ENCODE assay signal across 15 cellular contexts in the genomic region with DNA sequence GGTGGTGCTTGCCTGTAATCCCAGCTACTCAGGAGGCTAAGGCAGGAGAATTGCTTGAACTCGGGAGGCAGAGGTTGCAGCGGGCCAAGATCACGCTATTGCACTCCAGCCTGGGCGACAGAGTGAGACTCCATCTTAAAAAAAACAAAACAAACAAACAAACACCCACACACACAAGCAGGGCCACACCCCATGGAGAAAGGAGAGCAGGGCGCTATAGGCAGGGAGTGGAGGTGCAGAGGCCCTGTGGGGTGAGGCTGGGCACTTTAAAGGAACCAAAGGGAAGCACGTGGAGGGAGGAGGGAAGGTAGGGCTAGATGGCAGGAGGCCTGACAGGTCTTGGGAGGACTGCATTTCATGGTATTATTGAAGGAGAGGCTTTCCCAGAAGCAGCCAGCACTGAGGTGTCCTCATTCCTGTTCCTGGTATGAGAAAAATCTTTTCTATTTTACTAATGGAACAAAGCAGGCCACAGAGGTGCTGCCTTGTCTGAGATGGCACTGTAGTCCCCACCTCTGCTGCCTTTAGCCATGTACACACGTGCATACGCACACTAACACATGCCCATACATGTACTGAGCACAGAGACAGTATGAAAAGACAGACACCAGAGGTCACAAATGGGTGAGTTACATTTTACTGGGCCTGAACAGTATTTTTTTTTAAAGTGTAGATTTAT. TPM values are rescaled to one million over a fixed set of nuclear protein-coding genes. Genes with fewer than 3 reads are reported as not detected.
DNase-seq lines count a peak whose midpoint lies in the region; ATAC-seq, FAIRE-seq and TF ChIP-seq lines count a peak whose summit lies in the region.
"Had no signal": no experiment of that assay in that cellular context is flagged by ENCODE, and none has a peak within 500 bp of the region (broad histone marks: within the 10 kb centered on the region; RNA-seq: fewer than 3 reads in every experiment).

No MANE protein-coding gene starts in this region.

- H3K9ac ChIP-seq in astrocyte (ENCODE audit: low read length): no peak overlapping the region
- H3K9ac ChIP-seq in mesenchymal stem cell (ENCODE audit: low read length): no peak overlapping the region
- H3K9ac ChIP-seq: SK-N-SH had no signal

- no peaks in the 10 kb centered on the region for H3K79me1 ChIP-seq in mesenchymal stem cell (replicated peaks; ENCODE audit: low read length, poor library complexity, severe bottlenecking)

- H3K4me3 Mint-ChIP-seq in astrocyte (ENCODE audit: unreplicated experiment): no peak overlapping the region
- H3K4me3 Mint-ChIP-seq: activated naive CD4-positive, alpha-beta T cell treated with anti-CD3 and anti-CD28 coated beads, Interleukin-2, amount 50 U/mL, for 24 hours; naive thymus-derived CD4-positive, alpha-beta T cell had no signal

- 96% methylated on average over 2 of the region's 8 CpGs for WGBS in mesenchymal stem cell

- H2BK5ac ChIP-seq in mesenchymal stem cell (ENCODE audit: low read depth, low read length, poor library complexity, severe bottlenecking): no peak overlapping the region

- H4K91ac ChIP-seq in mesenchymal stem cell (ENCODE audit: low read length): peak overlapping the region; percentile 3

- no peak overlapping the region for H4K8ac ChIP-seq in mesenchymal stem cell (ENCODE audit: low read length)

- no peak for TF ChIP-seq CTCF in AG04450 (IDR thresholded peaks at IDR 0.05; ENCODE audit: low read depth, low read length)
- TF ChIP-seq CTCF in HEK293 (tag by site-specific recombination; IDR thresholded peaks at IDR 0.05): no peak
- no peak for TF ChIP-seq CTCF in astrocyte (IDR thresholded peaks at IDR 0.05; ENCODE audit: insufficient read depth, low read depth, low read length)

- no peak overlapping the region for H2BK15ac ChIP-seq in mesenchymal stem cell (ENCODE audit: low read depth, poor library complexity, severe bottlenecking)

- intact Hi-C loops in posterior cingulate gyrus (cut with DNase I): no loop called here

- H3K36me3 Mint-ChIP-seq in astrocyte (ENCODE audit: low read depth, unreplicated experiment): peaks cover 13% of the 10 kb centered on the region

- no peaks in the 10 kb centered on the region for H4K20me1 ChIP-seq in astrocyte (ENCODE audit: insufficient read depth, low read length)

- H3K4me2 ChIP-seq in astrocyte (ENCODE audit: low read length): no peak overlapping the region
- H3K4me2 ChIP-seq in mesenchymal stem cell (ENCODE audit: low read length, poor library complexity, severe bottlenecking): no peak overlapping the region
- H3K4me2 ChIP-seq: SK-N-SH had no signal

- H3K36me3 ChIP-seq in HEK293 (ENCODE audit: control insufficient read depth in 2 of 2, insufficient read depth in 1 of 2, low read length in 2 of 2): peaks cover 0 to 3% of the 10 kb centered on the region in 2 experiments; a peak in 1 of 3 replicates
- H3K36me3 ChIP-seq in astrocyte (ENCODE audit: insufficient read depth, low read length): no peaks in the 10 kb centered on the region
- peaks cover 0 to 12% of the 10 kb centered on the region in 2 experiments for H3K36me3 ChIP-seq in mesenchymal stem cell (ENCODE audit: control insufficient read depth in 1 of 2, insufficient read depth in 2 of 2, low read depth in 1 of 2, low read length in 2 of 2)
- H3K36me3 ChIP-seq: tibial nerve had no signal

- H3K4me3 ChIP-seq in AG04450 (ENCODE audit: low read depth, low read length) (no peak overlapping the region), HEK293 (ENCODE audit: low read depth, low read length) (no peak overlapping the region), astrocyte (ENCODE audit: insufficient read depth, low read depth, low read length) (no peak overlapping the region), mesenchymal stem cell (ENCODE audit: insufficient read depth in 1 of 2, low read depth in 1 of 2, low read length in 2 of 2) (no peak overlapping the region)
- H3K4me3 ChIP-seq: tibial nerve had no signal

- ATAC-seq in HG03442 (IDR thresholded peaks at IDR 0.05; ENCODE audit: unreplicated experiment) (no peak), HG03521 (IDR thresholded peaks at IDR 0.05; ENCODE audit: unreplicated experiment) (no peak)
- ATAC-seq: naive thymus-derived CD4-positive, alpha-beta T cell had no signal

- H3K23ac ChIP-seq in mesenchymal stem cell (ENCODE audit: low read length in 2 of 2): no peak overlapping the region

- H3K79me2 ChIP-seq in astrocyte (ENCODE audit: insufficient read depth, low read length): no peaks in the 10 kb centered on the region

- H2AK5ac ChIP-seq in mesenchymal stem cell (ENCODE audit: low read length, severe bottlenecking): no peak overlapping the region

- peak overlapping the region; percentile 76 for H3K27ac Mint-ChIP-seq in astrocyte (ENCODE audit: unreplicated experiment)
- H3K27ac Mint-ChIP-seq: activated naive CD4-positive, alpha-beta T cell treated with anti-CD3 and anti-CD28 coated beads, Interleukin-2, amount 50 U/mL, for 24 hours had no signal

- no peak overlapping the region for H2BK120ac ChIP-seq in mesenchymal stem cell (ENCODE audit: low read depth, low read length)

- no peaks in the 10 kb centered on the region for H3K27me3 Mint-ChIP-seq in astrocyte (ENCODE audit: low read depth, unreplicated experiment)
- H3K27me3 Mint-ChIP-seq: activated naive CD4-positive, alpha-beta T cell treated with anti-CD3 and anti-CD28 coated beads, Interleukin-2, amount 50 U/mL, for 24 hours; naive thymus-derived CD4-positive, alpha-beta T cell had no signal

- H3K4me1 ChIP-seq in HEK293 (ENCODE audit: control insufficient read depth, insufficient read depth, low read length) (no peaks in the 10 kb centered on the region), astrocyte (ENCODE audit: insufficient read depth, low read length) (peaks cover 18% of the 10 kb centered on the region), mesenchymal stem cell (ENCODE audit: control insufficient read depth, insufficient read depth, low read depth, low read length) (peaks cover 9% of the 10 kb centered on the region)
- H3K4me1 ChIP-seq: tibial nerve had no signal

- H2AFZ ChIP-seq in astrocyte (ENCODE audit: low read depth, low read length) (no peak overlapping the region), mesenchymal stem cell (ENCODE audit: low read depth, low read length) (no peak overlapping the region)

- no peak for FAIRE-seq in astrocyte (lab: Jason Lieb, UNC)

- H3K4me1 Mint-ChIP-seq in astrocyte (ENCODE audit: low read depth, unreplicated experiment): peaks cover 20% of the 10 kb centered on the region
- H3K4me1 Mint-ChIP-seq: activated naive CD4-positive, alpha-beta T cell treated with anti-CD3 and anti-CD28 coated beads, Interleukin-2, amount 50 U/mL, for 24 hours had no signal

- H3K9me3 Mint-ChIP-seq in astrocyte (ENCODE audit: unreplicated experiment): peaks cover 2% of the 10 kb centered on the region
- H3K9me3 Mint-ChIP-seq: activated naive CD4-positive, alpha-beta T cell treated with anti-CD3 and anti-CD28 coated beads, Interleukin-2, amount 50 U/mL, for 24 hours; naive thymus-derived CD4-positive, alpha-beta T cell had no signal

- peak overlapping the region; percentile 21 for H3K27ac ChIP-seq in AG04450 (ENCODE audit: low read depth, low read length)
- no peak overlapping the region for H3K27ac ChIP-seq in HEK293 (ENCODE audit: extremely low read depth, low read depth, low read length)
- peak overlapping the region; percentile 23 for H3K27ac ChIP-seq in astrocyte (ENCODE audit: low read depth, low read length)
- no peak overlapping the region for H3K27ac ChIP-seq in mesenchymal stem cell (ENCODE audit: low read length, poor library complexity, severe bottlenecking)
- H3K27ac ChIP-seq: tibial nerve had no signal

- H3K27me3 ChIP-seq in AG04450 (ENCODE audit: control insufficient read depth, insufficient read depth, low read length): no peaks in the 10 kb centered on the region
- no peaks in the 10 kb centered on the region for H3K27me3 ChIP-seq in astrocyte (ENCODE audit: insufficient read depth, low read length)
- H3K27me3 ChIP-seq in mesenchymal stem cell (ENCODE audit: control insufficient read depth in 1 of 2, insufficient read depth in 1 of 2, low read length in 2 of 2): no peaks in the 10 kb centered on the region
- H3K27me3 ChIP-seq: tibial nerve had no signal

- H3K14ac ChIP-seq in mesenchymal stem cell (ENCODE audit: low read length in 2 of 2): no peak overlapping the region

- DNase-seq in AG04450 (ENCODE audit: low read depth, low spot score) (no peak), astrocyte (ENCODE audit: low read depth) (no peak), mesenchymal stem cell (no peak), iPS-NIHi7 (ENCODE audit: extremely low spot score) (no peak), posterior cingulate gyrus (no peak)
- DNase-seq: effector memory CD4-positive, alpha-beta T cell; foreskin melanocyte; naive thymus-derived CD4-positive, alpha-beta T cell; NCI-H1694; SK-N-SH had no signal

- no peak overlapping the region for H3K4ac ChIP-seq in mesenchymal stem cell (ENCODE audit: low read depth in 1 of 2, low read length in 2 of 2)

- POLR2A ChIA-PET in AG04450 (lab: Yijun Ruan, JAX): no interaction called here
- POLR2A ChIA-PET in HEK293 (lab: Yijun Ruan, JAX): no interaction called here

- CTCF ChIA-PET in AG04450 (lab: Charles Lee) (no interaction called here), HEK293 (lab: Yijun Ruan, JAX) (no interaction called here)

- peak overlapping the region in 1 of 2 experiments; percentile 21 for H2BK12ac ChIP-seq in mesenchymal stem cell (ENCODE audit: low read length in 2 of 2)

- no peaks in the 10 kb centered on the region; the same call in 1 of the 2 replicates for H3K9me3 ChIP-seq in AG04450 (ENCODE audit: control insufficient read depth, insufficient read depth, low read length)
- no peaks in the 10 kb centered on the region for H3K9me3 ChIP-seq in HEK293 (ENCODE audit: control insufficient read depth, insufficient read depth, low read depth, low read length)
- H3K9me3 ChIP-seq in astrocyte (ENCODE audit: insufficient read depth, low read depth, low read length): no peaks in the 10 kb centered on the region
- no peaks in the 10 kb centered on the region for H3K9me3 ChIP-seq in mesenchymal stem cell (ENCODE audit: control insufficient read depth, low read length)
- H3K9me3 ChIP-seq: SK-N-SH, tibial nerve had no signal

- H3K18ac ChIP-seq in mesenchymal stem cell (ENCODE audit: low read depth in 1 of 2, low read length in 2 of 2): peak overlapping the region in 1 of 2 experiments; percentile 46

TF ChIP-seq in HEK293, 187 proteins besides CTCF, POLR2A, EP300 and RAD21:
- TF ChIP-seq ZNF501 (tag by site-specific recombination; IDR thresholded peaks at IDR 0.05) (no peak), ZFHX2 (tag by site-specific recombination; conservative IDR thresholded peaks at IDR 0.05) (peak; percentile 60), EGR2 (tag by site-specific recombination; IDR thresholded peaks at IDR 0.05; ENCODE audit: low read depth) (0 out of 2 replicates have a peak, but pooled peaks have one; percentile 29)

RNA-seq across cellular contexts. Expression of a gene that starts 44.0 kb away (rescaled TPM):
- 37.3 and 37.7 TPM in 2 replicates for polyA plus RNA-seq in AG04450 (2011; rRNA removed)
- 17.1 and 17.9 TPM in 2 replicates for polyA minus RNA-seq in AG04450 (2011; rRNA and poly(A)+ RNA removed)
- total RNA-seq in astrocyte: 13.2 and 16.7 TPM in 2 replicates
- polyA plus RNA-seq in mesenchymal stem cell (2013, experiment 1 of 2): 6.6 TPM
- 7.8 TPM for polyA plus RNA-seq in mesenchymal stem cell (2013, experiment 2 of 2)

Comparison
In these comparisons a context has a peak if more than half of its experiments do, and no peak if none do; other contexts are left out.
1. H3K27ac ChIP-seq: peak in AG04450 (single experiment) and astrocyte (single experiment); none in HEK293 (single experiment) and mesenchymal stem cell (single experiment).